ENCODE assay signal across 24 cellular contexts in genomic region chr17:32102697-32103096, GRCh38. TPM values are rescaled to one million over a fixed set of nuclear protein-coding genes. Genes with fewer than 3 reads are reported as not detected.
A peak's percentile ranks its signal among the peaks of the same experiment; 100 is the strongest.
DNase-seq lines count a peak whose midpoint lies in the region; ATAC-seq, FAIRE-seq and TF ChIP-seq lines count a peak whose summit lies in the region.
"Had no signal": no experiment of that assay in that cellular context is flagged by ENCODE, and none has a peak within 500 bp of the region (broad histone marks: within the 10 kb centered on the region; RNA-seq: fewer than 3 reads in every experiment).

No MANE protein-coding gene starts in this region.

- H3K36me3 Mint-ChIP-seq in chondrocyte (ENCODE audit: low read depth) = no peaks in the 10 kb centered on the region
- H3K36me3 Mint-ChIP-seq: memory B cell; naive B cell; stimulated activated naive B cell treated with anti-CD40 and anti-IgM and Interleukin-4, amounts not matched to agents 10 μg/mL and 1 μg/mL and 100 μg/mL, for 72 hours had no signal

- H3K14ac ChIP-seq in mesenchymal stem cell (ENCODE audit: low read length in 2 of 2) = no peak overlapping the region

- TF ChIP-seq POLR2A in GM12892 (IDR thresholded peaks at IDR 0.05; ENCODE audit: low read depth, low read length) = no peak

- no peak overlapping the region for H3K4ac ChIP-seq in mesenchymal stem cell (ENCODE audit: low read depth in 1 of 2, low read length in 2 of 2)

- H3K27me3 Mint-ChIP-seq in chondrocyte (ENCODE audit: low read depth) = peaks cover 5% of the 10 kb centered on the region
- H3K27me3 Mint-ChIP-seq: naive B cell had no signal

- ATAC-seq in GM21528 (IDR thresholded peaks at IDR 0.05; ENCODE audit: low FRiP score, unreplicated experiment) = no peak
- ATAC-seq: stimulated activated naive B cell treated with anti-CD40 and anti-IgM and Interleukin-4, amounts not matched to agents 10 μg/mL and 1 μg/mL and 100 μg/mL, for 72 hours had no signal

- no peak overlapping the region for H3K9ac ChIP-seq in mesenchymal stem cell (ENCODE audit: low read length)

- H2BK15ac ChIP-seq in mesenchymal stem cell (ENCODE audit: low read depth, poor library complexity, severe bottlenecking) = no peak overlapping the region

- no peak overlapping the region for H3K23ac ChIP-seq in mesenchymal stem cell (ENCODE audit: low read length in 2 of 2)

- no peak overlapping the region for H3K27ac Mint-ChIP-seq in chondrocyte (ENCODE audit: unreplicated experiment)
- H3K27ac Mint-ChIP-seq: memory B cell; naive B cell; stimulated activated naive B cell treated with anti-CD40 and anti-IgM and Interleukin-4, amounts not matched to agents 10 μg/mL and 1 μg/mL and 100 μg/mL, for 72 hours; T-helper 1 cell treated with Interleukin-12 subunit alpha and Interleukin-12 subunit beta and Interleukin-4 antibody, amounts not matched to agents 30 μg/mL and 1 μg/mL, for 36 hours had no signal

- no peaks in the 10 kb centered on the region for H3K79me1 ChIP-seq in mesenchymal stem cell (replicated peaks; ENCODE audit: low read length, poor library complexity, severe bottlenecking)

- H3K27me3 ChIP-seq in BJ (ENCODE audit: control insufficient read depth, insufficient read depth, low read length) (no peaks in the 10 kb centered on the region), H7 (ENCODE audit: control insufficient read depth, insufficient read depth, low read length) (no peaks in the 10 kb centered on the region), mesenchymal stem cell (ENCODE audit: control insufficient read depth in 1 of 2, insufficient read depth in 1 of 2, low read length in 2 of 2) (peaks cover 0 to 7% of the 10 kb centered on the region in 2 experiments)

- POLR2A ChIA-PET in BJ (lab: Charles Lee) = no interaction called here

- no peak for FAIRE-seq in GM12892 (lab: Jason Lieb, UNC)
- FAIRE-seq: bronchial epithelial cell, endometrium had no signal

- H3K4me3 ChIP-seq in BJ (ENCODE audit: low read depth, low read length) (no peak overlapping the region), H7 (ENCODE audit: insufficient read depth, low read depth, low read length) (no peak overlapping the region), choroid plexus epithelial cell (ENCODE audit: low read depth, low read length) (no peak overlapping the region), mesenchymal stem cell (ENCODE audit: insufficient read depth in 1 of 2, low read depth in 1 of 2, low read length in 2 of 2) (no peak overlapping the region)

- H2BK5ac ChIP-seq in mesenchymal stem cell (ENCODE audit: low read depth, low read length, poor library complexity, severe bottlenecking) = no peak overlapping the region

- peaks cover 9% of the 10 kb centered on the region for H3K4me1 Mint-ChIP-seq in chondrocyte (ENCODE audit: low read depth)
- H3K4me1 Mint-ChIP-seq: memory B cell had no signal

- no peak overlapping the region for H3K4me3 Mint-ChIP-seq in chondrocyte (ENCODE audit: unreplicated experiment)
- H3K4me3 Mint-ChIP-seq: memory B cell; naive B cell; stimulated activated naive B cell treated with anti-CD40 and anti-IgM and Interleukin-4, amounts not matched to agents 10 μg/mL and 1 μg/mL and 100 μg/mL, for 72 hours; T-helper 1 cell treated with Interleukin-12 subunit alpha and Interleukin-12 subunit beta and Interleukin-4 antibody, amounts not matched to agents 30 μg/mL and 1 μg/mL, for 36 hours had no signal

- no peak overlapping the region for H4K8ac ChIP-seq in mesenchymal stem cell (ENCODE audit: low read length)

- H3K36me3 ChIP-seq in BJ (ENCODE audit: control insufficient read depth, insufficient read depth, low read length) = no peaks in the 10 kb centered on the region
- no peaks in the 10 kb centered on the region for H3K36me3 ChIP-seq in H7 (replicated peaks; ENCODE audit: control insufficient read depth, insufficient read depth, low read length)
- H3K36me3 ChIP-seq in mesenchymal stem cell (ENCODE audit: control insufficient read depth in 1 of 2, insufficient read depth in 2 of 2, low read depth in 1 of 2, low read length in 2 of 2) = no peaks in the 10 kb centered on the region

- TF ChIP-seq CTCF in BJ (IDR thresholded peaks at IDR 0.05; ENCODE audit: insufficient read depth, low read depth, low read length) (no peak), choroid plexus epithelial cell (conservative IDR thresholded peaks at IDR 0.05; ENCODE audit: low read depth, low read length) (no peak), chondrocyte (IDR thresholded peaks at IDR 0.05) (no peak)

- CTCF ChIA-PET in BJ (lab: Yijun Ruan, JAX) = no interaction called here

- no peak overlapping the region for H4K91ac ChIP-seq in mesenchymal stem cell (ENCODE audit: low read length)

- no peaks in the 10 kb centered on the region for H3K9me3 ChIP-seq in mesenchymal stem cell (ENCODE audit: control insufficient read depth, low read length)

- WGBS in mesenchymal stem cell = 39% methylated on average over 2 of the region's 4 CpGs

- H2AK5ac ChIP-seq in mesenchymal stem cell (ENCODE audit: low read length, severe bottlenecking) = no peak overlapping the region

- peak; percentile 15 for DNase-seq in BJ (ENCODE audit: low read depth)
- DNase-seq in H7 = peak; percentile 15
- peak; percentile 61 for DNase-seq in choroid plexus epithelial cell (ENCODE audit: low read depth)
- DNase-seq in mesenchymal stem cell = peak; percentile 39
- DNase-seq in NCI-H526 (lab: John Stamatoyannopoulos, UW) = no peak
- DNase-seq in GM12892 (ENCODE audit: insufficient read length) = no peak
- DNase-seq in chondrocyte (ENCODE audit: low spot score) = no peak
- DNase-seq: activated CD4-positive, alpha-beta T cell treated with anti-CD3 and anti-CD28 coated beads for 1 hour; activated T-cell treated with anti-CD3 and anti-CD28 coated beads, Interleukin-2, amount 50 U/mL, for 1 hour; cortex of kidney; DND-41; Kasumi-1; naive B cell; NCI-H1694 treated with DMSO at 0.1 percent for 48 hours; NCI-H774; retina; RPMI8226; stimulated activated CD4-positive, alpha-beta T cell treated with anti-CD3 and anti-CD28 coated beads, Interleukin-2, amount 100 ng/mL, for 48 hours; stimulated activated naive B cell treated with anti-CD40 and anti-IgM and Interleukin-4, amounts not matched to agents 10 μg/mL and 1 μg/mL and 100 μg/mL, for 72 hours had no signal

- H3K27ac ChIP-seq in mesenchymal stem cell (ENCODE audit: low read length, poor library complexity, severe bottlenecking) = no peak overlapping the region

- no peaks in the 10 kb centered on the region for H3K9me3 Mint-ChIP-seq in chondrocyte (ENCODE audit: low read depth)
- H3K9me3 Mint-ChIP-seq: memory B cell; naive B cell; stimulated activated naive B cell treated with anti-CD40 and anti-IgM and Interleukin-4, amounts not matched to agents 10 μg/mL and 1 μg/mL and 100 μg/mL, for 72 hours; T-helper 1 cell treated with Interleukin-12 subunit alpha and Interleukin-12 subunit beta and Interleukin-4 antibody, amounts not matched to agents 30 μg/mL and 1 μg/mL, for 36 hours had no signal

- no peak overlapping the region for H2BK12ac ChIP-seq in mesenchymal stem cell (ENCODE audit: low read length in 2 of 2)

- no peak overlapping the region for H2BK120ac ChIP-seq in mesenchymal stem cell (ENCODE audit: low read depth, low read length)

- H3K4me1 ChIP-seq in mesenchymal stem cell (ENCODE audit: control insufficient read depth, insufficient read depth, low read depth, low read length) = no peaks in the 10 kb centered on the region

- no peak overlapping the region for H3K18ac ChIP-seq in mesenchymal stem cell (ENCODE audit: low read depth in 1 of 2, low read length in 2 of 2)

- no peak overlapping the region for H3K4me2 ChIP-seq in mesenchymal stem cell (ENCODE audit: low read length, poor library complexity, severe bottlenecking)

- no peak overlapping the region for H2AFZ ChIP-seq in mesenchymal stem cell (ENCODE audit: low read depth, low read length)

RNA-seq across cellular contexts. Expression of gene RHOT1, which starts 39.6 kb away (rescaled TPM):
- 27.4 and 46.3 TPM in 2 replicates for polyA plus RNA-seq in BJ (2011; rRNA removed)
- 20.0 and 22.7 TPM in 2 replicates for polyA minus RNA-seq in BJ (2011; rRNA and poly(A)+ RNA removed)
- total RNA-seq in H7 (2014; rRNA removed; shearing (Covaris generic)) = 54.1 and 68.7 TPM in 2 replicates
- 19.2 TPM for polyA plus RNA-seq in mesenchymal stem cell (2013, experiment 1 of 2)
- 19.5 TPM for polyA plus RNA-seq in mesenchymal stem cell (2013, experiment 2 of 2)
- polyA plus RNA-seq in GM12892 (2012; ENCODE audit: missing spikeins) = 29.7 TPM
- 26.7 to 31.5 TPM (median 27.0 TPM) in 3 replicates for total RNA-seq in chondrocyte

Comparison
In these comparisons a context has a peak if more than half of its experiments do, and no peak if none do; other contexts are left out.
1. DNase-seq: peak in BJ (single experiment), H7 (single experiment), choroid plexus epithelial cell (single experiment) and mesenchymal stem cell (single experiment); none in NCI-H526 (0 of 2), GM12892 (single experiment) and chondrocyte (single experiment).